ENCODE assay signal across 20 cellular contexts in genomic region chr16:28042856-28043255, GRCh38. TPM values are rescaled to one million over a fixed set of nuclear protein-coding genes. Genes with fewer than 3 reads are reported as not detected.
DNase-seq lines count a peak whose midpoint lies in the region; ATAC-seq and TF ChIP-seq lines count a peak whose summit lies in the region.
"Had no signal": no experiment of that assay in that cellular context is flagged by ENCODE, and none has a peak within 500 bp of the region (broad histone marks: within the 10 kb centered on the region; RNA-seq: fewer than 3 reads in every experiment).

No MANE protein-coding gene starts in this region.

- DNase-seq in GM03348 (ENCODE audit: low spot score) (peak; percentile 33), adipocyte (ENCODE audit: low read depth) (peak; percentile 27), fibroblast of the conjunctiva (ENCODE audit: low read depth) (peak; percentile 10), thoracic aorta (ENCODE audit: low spot score) (no peak), HUDEP-2 (lab: John Stamatoyannopoulos, UW; ENCODE audit: unreplicated experiment in 76 of 76) (no peak)
- DNase-seq in activated CD4-positive, alpha-beta T cell treated with anti-CD3 and anti-CD28 coated beads, Interleukin-2, amount 50 U/mL, for 48 hours, result no peak
- no peak for DNase-seq in activated CD8-positive, alpha-beta memory T cell treated with anti-CD3 and anti-CD28 coated beads, Interleukin-2, amount 50 U/mL, for 48 hours
- DNase-seq: activated CD4-positive, CD25-positive, alpha-beta regulatory T cell treated with anti-CD3 and anti-CD28 coated beads, Interleukin-2, amount 50 U/mL, for 72 hours; activated CD8-positive, alpha-beta memory T cell treated with anti-CD3 and anti-CD28 coated beads, Interleukin-2, amount 10 ng/mL, durations not matched to agents 7 days and 5 days; body of pancreas; CD8-positive, alpha-beta T cell; esophagus squamous epithelium; Karpas-422; NCI-H146; NCI-H226; spleen; trophoblast cell had no signal

- H3K9me3 ChIP-seq in adipocyte (ENCODE audit: control insufficient read depth, low read length) (peaks cover 2% of the 10 kb centered on the region), thoracic aorta (no peaks in the 10 kb centered on the region)
- H3K9me3 ChIP-seq: esophagus squamous epithelium had no signal

- no peak overlapping the region for H3K4me3 ChIP-seq in adipocyte (ENCODE audit: low read length)
- H3K4me3 ChIP-seq in thoracic aorta, result peak overlapping the region; percentile 29
- H3K4me3 ChIP-seq: body of pancreas, esophagus squamous epithelium, spleen had no signal

- peak overlapping the region; percentile 92 to 93 for H3K27ac ChIP-seq in thoracic aorta
- H3K27ac ChIP-seq: body of pancreas, spleen had no signal

- H3K27me3 ChIP-seq in adipocyte (replicated peaks; ENCODE audit: control insufficient read depth, insufficient read depth, low read length), result peaks cover 27% of the 10 kb centered on the region
- H3K27me3 ChIP-seq in thoracic aorta (replicated peaks; ENCODE audit: insufficient read depth), result no peaks in the 10 kb centered on the region
- H3K27me3 ChIP-seq: body of pancreas had no signal

- no peaks in the 10 kb centered on the region for H3K36me3 ChIP-seq in adipocyte (ENCODE audit: control insufficient read depth, insufficient read depth, low read length, severe bottlenecking)
- no peaks in the 10 kb centered on the region for H3K36me3 ChIP-seq in thoracic aorta
- H3K36me3 ChIP-seq: esophagus squamous epithelium, spleen had no signal

- no peak overlapping the region for H3K9ac ChIP-seq in adipocyte (ENCODE audit: low read length)

- TF ChIP-seq CTCF in thoracic aorta (IDR thresholded peaks at IDR 0.05), result peak; percentile 44

- peak; percentile 89 for ATAC-seq in thoracic aorta (ENCODE audit: insufficient number of reproducible peaks, low FRiP score, low read depth)
- ATAC-seq: activated CD8-positive, alpha-beta memory T cell treated with anti-CD3 and anti-CD28 coated beads, Interleukin-2, amount 10 ng/mL, durations not matched to agents 7 days and 5 days; body of pancreas; CD8-positive, alpha-beta T cell; left lobe of liver; stimulated activated effector memory CD8-positive, alpha-beta T cell treated with anti-CD3 and anti-CD28 coated beads, Interleukin-12 subunit alpha, Interleukin-12 subunit beta, amount 100 ng/mL, for 72 hours had no signal

- peaks cover 7% of the 10 kb centered on the region for H3K4me1 ChIP-seq in adipocyte (ENCODE audit: control insufficient read depth, insufficient read depth, low read length)
- H3K4me1 ChIP-seq in thoracic aorta (ENCODE audit: control insufficient read depth in 1 of 2, low read depth in 2 of 2), result peaks cover 8 to 26% of the 10 kb centered on the region in 2 donors
- H3K4me1 ChIP-seq: body of pancreas, esophagus squamous epithelium, spleen had no signal

RNA-seq across cellular contexts. Expression of gene GSG1L, which starts 20.7 kb away (rescaled TPM):
- total RNA-seq in thoracic aorta, result 1 to 10 TPM; 5.3 to 5.9 TPM
- total RNA-seq: activated CD8-positive, alpha-beta memory T cell treated with anti-CD3 and anti-CD28 coated beads, Interleukin-2, amount 10 ng/mL, durations not matched to agents 7 days and 5 days; body of pancreas; CD8-positive, alpha-beta T cell; left lobe of liver; osteocyte had no signal

Comparison
In these comparisons a context has a peak if more than half of its experiments do, and no peak if none do; other contexts are left out.
1. DNase-seq: peak in GM03348 (single experiment), adipocyte (single experiment) and fibroblast of the conjunctiva (single experiment); none in thoracic aorta (single experiment), HUDEP-2 (0 of 76), activated CD4-positive, alpha-beta T cell treated with anti-CD3 and anti-CD28 coated beads, Interleukin-2, amount 50 U/mL, for 48 hours (0 of 2) and activated CD8-positive, alpha-beta memory T cell treated with anti-CD3 and anti-CD28 coated beads, Interleukin-2, amount 50 U/mL, for 48 hours (single experiment).